In the genomic region with DNA sequence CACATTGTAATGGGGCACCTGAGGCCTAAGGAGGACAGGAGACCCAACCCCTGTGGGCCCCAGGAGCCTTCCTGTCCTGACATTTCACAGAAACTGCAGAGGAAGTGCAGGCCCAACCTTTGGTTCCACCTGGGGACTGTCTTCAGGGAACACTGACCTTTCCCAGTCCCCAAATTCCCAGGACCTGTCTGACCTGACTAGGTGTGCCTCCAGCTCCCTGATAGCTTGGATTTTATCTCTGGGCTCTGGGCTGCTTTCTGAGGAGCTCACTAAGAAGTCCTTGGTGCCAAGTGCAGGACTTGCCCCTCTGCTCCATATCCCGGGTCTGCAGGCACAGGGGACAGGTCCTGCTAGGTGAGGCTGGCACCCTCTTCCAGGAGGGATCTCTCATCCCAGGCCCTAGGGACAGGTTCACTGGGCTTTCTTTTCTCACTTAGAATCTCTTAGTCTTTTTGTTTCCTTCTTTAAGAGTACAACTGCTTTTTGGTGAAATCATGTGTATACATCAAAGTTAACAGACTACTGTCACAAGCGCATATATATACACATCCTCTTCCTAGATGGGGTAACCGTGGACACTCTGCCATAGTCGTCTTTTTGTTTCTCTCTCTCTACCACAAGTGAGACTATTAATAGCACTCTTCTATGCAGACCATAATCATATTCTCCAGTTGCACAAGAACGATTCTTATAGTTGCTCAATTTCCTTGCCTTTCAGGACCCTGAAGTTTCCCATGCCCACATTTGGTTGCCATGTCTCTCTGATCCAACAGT, we compare ENCODE assay signal across 21 cellular contexts.
DNase-seq lines count a peak whose midpoint lies in the region; ATAC-seq, FAIRE-seq and TF ChIP-seq lines count a peak whose summit lies in the region.
"Had no signal": no experiment of that assay in that cellular context is flagged by ENCODE, and none has a peak within 500 bp of the region (broad histone marks: within the 10 kb centered on the region; RNA-seq: fewer than 3 reads in every experiment).

No MANE protein-coding gene starts in this region.

- TF ChIP-seq CTCF in CD14-positive monocyte (IDR thresholded peaks at IDR 0.05) (no peak), adrenal gland (IDR thresholded peaks at IDR 0.05) (no peak)

- H3K27me3 ChIP-seq in adrenal gland: no peaks in the 10 kb centered on the region
- H3K27me3 ChIP-seq: ascending aorta had no signal

- intact Hi-C loops in CD14-positive monocyte (cut with micrococcal nuclease): no loop called here
- intact Hi-C loops in adrenal gland (cut with DNase I): no loop called here

- 68 to 75% (median 70%) methylated on average over 5 of the region's 5 CpGs for WGBS in adrenal gland, 4 donors

- FAIRE-seq in GM12891 (lab: Jason Lieb, UNC): peak; percentile 28
- FAIRE-seq: GM12878 had no signal

- no peaks in the 10 kb centered on the region for H3K9me3 ChIP-seq in adrenal gland (replicated peaks in 1 of 3)
- H3K9me3 ChIP-seq: ascending aorta had no signal

- H3K36me3 ChIP-seq in adrenal gland (replicated peaks in 1 of 2): no peaks in the 10 kb centered on the region
- H3K36me3 ChIP-seq: ascending aorta, WERI-Rb-1 had no signal

- peak overlapping the region in 6 of 7 donors; percentile 49 to 86 (median 82) for H3K27ac Mint-ChIP-seq in CD14-positive monocyte
- peak overlapping the region; percentile 86 for H3K27ac Mint-ChIP-seq in effector memory CD8-positive, alpha-beta T cell
- H3K27ac Mint-ChIP-seq: HFFc6 had no signal

- peak overlapping the region in 1 of 2 donors; percentile 69 for H3K4me3 Mint-ChIP-seq in CD14-positive monocyte
- peak overlapping the region; percentile 41 to 86 for H3K4me3 Mint-ChIP-seq in effector memory CD8-positive, alpha-beta T cell
- H3K4me3 Mint-ChIP-seq: HFFc6 had no signal

- no peaks in the 10 kb centered on the region for H3K36me3 Mint-ChIP-seq in CD14-positive monocyte
- H3K36me3 Mint-ChIP-seq in effector memory CD8-positive, alpha-beta T cell (ENCODE audit: insufficient read depth): peaks cover 4% of the 10 kb centered on the region

- TF ChIP-seq POLR2A in GM12891 (IDR thresholded peaks at IDR 0.05; ENCODE audit: low read depth, low read length) (no peak), adrenal gland (IDR thresholded peaks at IDR 0.05) (no peak)

- ATAC-seq in effector memory CD8-positive, alpha-beta T cell (replicated peaks): peak; percentile 20
- ATAC-seq in HG03025 (IDR thresholded peaks at IDR 0.05; ENCODE audit: low FRiP score, unreplicated experiment): no peak
- ATAC-seq: GM12878, sciatic nerve had no signal

- H3K9me3 Mint-ChIP-seq in CD14-positive monocyte: no peaks in the 10 kb centered on the region
- no peaks in the 10 kb centered on the region for H3K9me3 Mint-ChIP-seq in effector memory CD8-positive, alpha-beta T cell
- H3K9me3 Mint-ChIP-seq: HFFc6 had no signal

- no peak for DNase-seq in CD14-positive monocyte (ENCODE audit: low spot score)
- no peak for DNase-seq in GM12891 (ENCODE audit: insufficient read length, low spot score)
- peak; percentile 73 for DNase-seq in SIG-M5 (lab: John Stamatoyannopoulos, UW)
- no peak for DNase-seq in effector memory CD8-positive, alpha-beta T cell
- DNase-seq in iPS-NIHi11 (ENCODE audit: low spot score): no peak
- no peak for DNase-seq in adrenal gland
- no peak for DNase-seq in NCI-H1048 (lab: John Stamatoyannopoulos, UW)
- DNase-seq: activated effector memory CD4-positive, alpha-beta T cell treated with Interleukin-2 at 50 U/mL for 16 hours; cerebellar nuclear complex; effector CD8-positive, alpha-beta T cell; GDM1; HFFc6; KBM-7; NCI-H1436; NCI-H2171 treated with DMSO at 0.1 percent for 48 hours; WERI-Rb-1 had no signal

- H3K27ac ChIP-seq in adrenal gland: no peak overlapping the region
- H3K27ac ChIP-seq: ascending aorta, parathyroid adenoma, WERI-Rb-1 had no signal

- H3K4me1 Mint-ChIP-seq in CD14-positive monocyte: peaks cover 87% of the 10 kb centered on the region
- peaks cover 78 to 89% of the 10 kb centered on the region in 2 donors for H3K4me1 Mint-ChIP-seq in effector memory CD8-positive, alpha-beta T cell (ENCODE audit: low read depth in 2 of 2)

- no peak overlapping the region for H3K4me3 ChIP-seq in adrenal gland
- H3K4me3 ChIP-seq: ascending aorta, GM12878 had no signal

- H3K27me3 Mint-ChIP-seq in CD14-positive monocyte (ENCODE audit: low read depth in 3 of 3): peaks cover 0 to 4% (median 2%) of the 10 kb centered on the region in 3 donors
- H3K27me3 Mint-ChIP-seq in effector memory CD8-positive, alpha-beta T cell: no peaks in the 10 kb centered on the region

- no peaks in the 10 kb centered on the region for H3K4me1 ChIP-seq in adrenal gland (replicated peaks in 1 of 2)
- H3K4me1 ChIP-seq: ascending aorta, parathyroid adenoma had no signal

TF ChIP-seq in GM12891, 5 proteins besides CTCF, POLR2A, EP300 and RAD21:
- no peak for TF ChIP-seq TAF1 (IDR thresholded peaks at IDR 0.05; ENCODE audit: low read depth, low read length)
- TF ChIP-seq PAX5 (IDR thresholded peaks at IDR 0.05; ENCODE audit: insufficient read depth, low read length, severe bottlenecking): no peak
- TF ChIP-seq SPI1 (IDR thresholded peaks at IDR 0.05; ENCODE audit: low read depth, low read length): no peak
- TF ChIP-seq POU2F2 (IDR thresholded peaks at IDR 0.05; ENCODE audit: low read depth, low read length): no peak
- no peak for TF ChIP-seq POLR2AphosphoS5 (IDR thresholded peaks at IDR 0.05; ENCODE audit: low read depth, low read length)
